ENCODE assay signal across 20 cellular contexts in the genomic region with DNA sequence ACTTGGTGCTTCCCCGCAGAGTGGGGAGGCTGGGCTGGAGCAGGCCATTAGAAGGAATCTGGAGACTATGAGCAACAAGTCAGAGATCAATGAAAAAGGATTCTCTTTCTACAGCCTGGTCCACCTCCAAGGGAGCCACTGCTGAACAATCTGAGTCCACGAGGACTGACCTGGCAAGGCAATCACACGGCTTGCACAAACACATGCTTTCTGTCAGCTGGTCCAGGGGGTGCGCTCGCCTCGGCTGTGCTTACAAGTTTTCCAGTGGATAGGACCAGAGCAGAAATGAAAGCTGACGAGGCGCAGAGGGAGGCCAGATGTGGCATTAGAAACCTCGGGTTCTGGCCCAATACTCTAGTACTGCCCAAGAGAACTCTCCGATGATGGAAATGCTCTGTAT. TPM values are rescaled to one million over a fixed set of nuclear protein-coding genes. Genes with fewer than 3 reads are reported as not detected.
DNase-seq lines count a peak whose midpoint lies in the region; ATAC-seq and TF ChIP-seq lines count a peak whose summit lies in the region.
"Had no signal": no experiment of that assay in that cellular context is flagged by ENCODE, and none has a peak within 500 bp of the region (broad histone marks: within the 10 kb centered on the region; RNA-seq: fewer than 3 reads in every experiment).

No MANE protein-coding gene starts in this region.

- no peak overlapping the region for H3K4me3 ChIP-seq in BLaER1 treated with 17β-estradiol and CSF1 and Interleukin-3, amounts not matched to agents 10 nM and 100 nM
- H3K4me3 ChIP-seq in HL-60 (replicated peaks; ENCODE audit: insufficient read depth, low read length) (no peak overlapping the region), gastroesophageal sphincter (no peak overlapping the region), neural progenitor cell (no peak overlapping the region)

- WGBS in gastroesophageal sphincter (ENCODE audit: low coverage in 1 of 2), 2 donors: 51% methylated on average over 9 of the region's 10 CpGs; no CpG with 5 or more reads in 1 of the 2 donors

- H3K36me3 ChIP-seq in BLaER1 treated with 17β-estradiol and CSF1 and Interleukin-3, amounts not matched to agents 10 nM and 100 nM: no peaks in the 10 kb centered on the region
- no peaks in the 10 kb centered on the region for H3K36me3 ChIP-seq in gastroesophageal sphincter
- no peaks in the 10 kb centered on the region for H3K36me3 ChIP-seq in neural progenitor cell

- H3K4me1 Mint-ChIP-seq in neural progenitor cell: peaks cover 23% of the 10 kb centered on the region
- H3K4me1 Mint-ChIP-seq in activated naive CD8-positive, alpha-beta T cell treated with anti-CD3 and anti-CD28 coated beads, Interleukin-2, amount 50 U/mL, for 24 hours: peaks cover 39% of the 10 kb centered on the region

- peak overlapping the region; percentile 37 for H3K27ac Mint-ChIP-seq in neural progenitor cell
- no peak overlapping the region for H3K27ac Mint-ChIP-seq in activated naive CD8-positive, alpha-beta T cell treated with anti-CD3 and anti-CD28 coated beads, Interleukin-2, amount 50 U/mL, for 24 hours

- H3K4me3 Mint-ChIP-seq in neural progenitor cell: no peak overlapping the region
- no peak overlapping the region for H3K4me3 Mint-ChIP-seq in activated naive CD8-positive, alpha-beta T cell treated with anti-CD3 and anti-CD28 coated beads, Interleukin-2, amount 50 U/mL, for 24 hours

- no peaks in the 10 kb centered on the region for H3K36me3 Mint-ChIP-seq in neural progenitor cell
- peaks cover 21% of the 10 kb centered on the region for H3K36me3 Mint-ChIP-seq in activated naive CD8-positive, alpha-beta T cell treated with anti-CD3 and anti-CD28 coated beads, Interleukin-2, amount 50 U/mL, for 24 hours (ENCODE audit: low read depth)

- H3K27ac ChIP-seq in BLaER1 treated with 17β-estradiol and CSF1 and Interleukin-3, amounts not matched to agents 10 nM and 100 nM: no peak overlapping the region
- H3K27ac ChIP-seq in HL-60 (replicated peaks) (peak overlapping the region; percentile 77), gastroesophageal sphincter (no peak overlapping the region), neural progenitor cell (no peak overlapping the region)

- no peak overlapping the region for H2AFZ ChIP-seq in neural progenitor cell (replicated peaks)

- H3K4me2 ChIP-seq in BLaER1 treated with 17β-estradiol and CSF1 and Interleukin-3, amounts not matched to agents 10 nM and 100 nM: peak overlapping the region in 8 of 11 experiments; percentile 37 to 79 (median 66); a peak in 10 of 22 replicates
- H3K4me2 ChIP-seq in neural progenitor cell: no peak overlapping the region
- H3K4me2 ChIP-seq: SK-N-SH had no signal

- H3K9ac ChIP-seq in BLaER1 treated with 17β-estradiol and CSF1 and Interleukin-3, amounts not matched to agents 10 nM and 100 nM: no peak overlapping the region
- no peak overlapping the region for H3K9ac ChIP-seq in neural progenitor cell
- H3K9ac ChIP-seq: SK-N-SH had no signal

- no peak for TF ChIP-seq POLR2A in gastroesophageal sphincter (IDR thresholded peaks at IDR 0.05)

- no peaks in the 10 kb centered on the region for H3K9me3 ChIP-seq in BLaER1 treated with 17β-estradiol and CSF1 and Interleukin-3, amounts not matched to agents 10 nM and 100 nM (replicated peaks in 1 of 11)
- H3K9me3 ChIP-seq in gastroesophageal sphincter (no peaks in the 10 kb centered on the region), neural progenitor cell (ENCODE audit: low read depth) (no peaks in the 10 kb centered on the region)
- H3K9me3 ChIP-seq: SK-N-SH had no signal

- H3K79me2 ChIP-seq in neural progenitor cell (ENCODE audit: low read depth): no peaks in the 10 kb centered on the region

- H3K4me1 ChIP-seq in BLaER1 treated with 17β-estradiol and CSF1 and Interleukin-3, amounts not matched to agents 10 nM and 100 nM: peaks cover 22 to 41% (median 29%) of the 10 kb centered on the region in 10 experiments
- H3K4me1 ChIP-seq in gastroesophageal sphincter (peaks cover 0 to 24% (median 0%) of the 10 kb centered on the region in 3 donors), neural progenitor cell (peaks cover 29% of the 10 kb centered on the region)

- ATAC-seq in gastroesophageal sphincter (peak; percentile 12), GM21367 (IDR thresholded peaks at IDR 0.05; ENCODE audit: unreplicated experiment) (no peak)
- no peak for ATAC-seq in activated naive CD8-positive, alpha-beta T cell treated with anti-CD3 and anti-CD28 coated beads, Interleukin-2, amount 50 U/mL, for 24 hours

- no peaks in the 10 kb centered on the region; a peak in 1 of 22 replicates for H4K20me1 ChIP-seq in BLaER1 treated with 17β-estradiol and CSF1 and Interleukin-3, amounts not matched to agents 10 nM and 100 nM
- no peaks in the 10 kb centered on the region for H4K20me1 ChIP-seq in neural progenitor cell (ENCODE audit: low read depth)

- no peaks in the 10 kb centered on the region for H3K9me3 Mint-ChIP-seq in neural progenitor cell
- H3K9me3 Mint-ChIP-seq in activated naive CD8-positive, alpha-beta T cell treated with anti-CD3 and anti-CD28 coated beads, Interleukin-2, amount 50 U/mL, for 24 hours: no peaks in the 10 kb centered on the region

- no peak for TF ChIP-seq EP300 in gastroesophageal sphincter (IDR thresholded peaks at IDR 0.05)

- peaks cover 4% of the 10 kb centered on the region for H3F3A ChIP-seq in neural progenitor cell (ENCODE audit: low read depth)

- H3K27me3 ChIP-seq in BLaER1 treated with 17β-estradiol and CSF1 and Interleukin-3, amounts not matched to agents 10 nM and 100 nM: no peaks in the 10 kb centered on the region
- no peaks in the 10 kb centered on the region for H3K27me3 ChIP-seq in HL-60 (ENCODE audit: insufficient read depth, poor library complexity, severe bottlenecking)
- H3K27me3 ChIP-seq in gastroesophageal sphincter: peaks cover 11% of the 10 kb centered on the region
- no peaks in the 10 kb centered on the region for H3K27me3 ChIP-seq in neural progenitor cell

- no peak for TF ChIP-seq CTCF in HL-60 (IDR thresholded peaks at IDR 0.05; ENCODE audit: insufficient read depth, low read length)
- TF ChIP-seq CTCF in gastroesophageal sphincter (IDR thresholded peaks at IDR 0.05): no peak
- TF ChIP-seq CTCF in neural progenitor cell (IDR thresholded peaks at IDR 0.05): no peak

- no peak for DNase-seq in HL-60 (ENCODE audit: low read depth in 1 of 2, low spot score in 1 of 2)
- DNase-seq in neural progenitor cell (ENCODE audit: low spot score): no peak
- no peak for DNase-seq in GM03348 (ENCODE audit: low spot score)
- DNase-seq in NCI-H510A (lab: John Stamatoyannopoulos, UW): no peak
- DNase-seq in activated naive CD8-positive, alpha-beta T cell treated with anti-CD3 and anti-CD28 coated beads, Interleukin-2, amount 50 U/mL, for 24 hours: no peak
- DNase-seq: C1 segment of cervical spinal cord, DMS79 treated with DMSO at 0.1 percent for 48 hours, GOT3, KG1, NCI-H1417 treated with DMSO at 0.1 percent for 48 hours, NCI-H187 treated with DMSO at 0.1 percent for 48 hours, NCI-H226, NCI-H524 treated with DMSO at 0.1 percent for 48 hours, RPMI8226, SHP77 treated with DMSO at 0.1 percent for 48 hours, SK-N-SH had no signal

- peaks cover 2% of the 10 kb centered on the region for H3K27me3 Mint-ChIP-seq in neural progenitor cell (ENCODE audit: insufficient read depth, low read depth)
- H3K27me3 Mint-ChIP-seq in activated naive CD8-positive, alpha-beta T cell treated with anti-CD3 and anti-CD28 coated beads, Interleukin-2, amount 50 U/mL, for 24 hours: no peaks in the 10 kb centered on the region

RNA-seq across cellular contexts. Expression of gene KCNK5, which starts 18.1 kb away (rescaled TPM):
- total RNA-seq in gastroesophageal sphincter (10 to 100 TPM in 1 of 4 donors, 1 to 10 TPM in 3; 7.3 to 11.5 (median 8.0) TPM), neural progenitor cell (ENCODE audit: low replicate concordance) (5.7 and 7.3 TPM in 2 replicates)
- total RNA-seq: A673 had no signal
